Comparison of ENCODE assay signal across 1 cellular context in the genomic region with DNA sequence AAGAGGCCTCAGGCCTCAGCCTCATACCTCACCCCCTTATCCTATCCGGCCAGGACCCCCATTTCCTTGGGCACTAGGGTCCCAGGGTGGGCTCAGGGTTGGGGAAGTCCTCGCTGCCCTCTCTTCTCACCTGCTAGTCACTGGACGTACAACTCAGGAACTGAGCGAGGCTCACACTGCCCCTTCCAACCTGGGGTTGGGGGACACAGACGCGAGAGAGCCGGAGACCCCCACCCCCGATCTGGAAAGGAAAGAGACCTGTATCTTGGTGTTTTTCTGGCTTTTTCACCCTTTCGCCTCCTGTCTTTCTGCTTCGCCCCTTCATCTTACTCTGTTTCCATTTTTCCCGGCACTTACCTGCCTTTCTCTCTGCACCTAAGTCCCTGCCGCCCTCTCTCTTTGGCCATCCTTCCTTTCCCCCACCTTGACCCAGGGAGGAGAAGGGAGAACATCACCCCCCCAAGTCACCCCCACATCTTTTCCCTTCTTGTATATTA.
TF ChIP-seq lines count a peak whose summit lies in the region.

No MANE protein-coding gene starts in this region.

TF ChIP-seq in HCT116, 20 proteins besides CTCF, POLR2A, EP300 and RAD21:
- TF ChIP-seq FOSL1 (IDR thresholded peaks at IDR 0.05; ENCODE audit: low read depth) = no peak
- TF ChIP-seq POLR2AphosphoS5 (IDR thresholded peaks at IDR 0.05; ENCODE audit: low read depth, low read length) = peak; percentile 33; the same call in 1 of the 2 replicates
